Comparison of ENCODE assay signal across 26 cellular contexts in genomic region chr5:93519737-93520136, GRCh38.
DNase-seq lines count a peak whose midpoint lies in the region; ATAC-seq and TF ChIP-seq lines count a peak whose summit lies in the region.
"Had no signal": no experiment of that assay in that cellular context is flagged by ENCODE, and none has a peak within 500 bp of the region (broad histone marks: within the 10 kb centered on the region; RNA-seq: fewer than 3 reads in every experiment).

No MANE protein-coding gene starts in this region.

- H3K27ac ChIP-seq in ACC112 (ENCODE audit: low read depth, low read length) (peak overlapping the region; percentile 66), mesenchymal stem cell (ENCODE audit: low read length, poor library complexity, severe bottlenecking) (no peak overlapping the region), aorta (ENCODE audit: low read depth in 1 of 2, low read length in 2 of 2) (no peak overlapping the region)
- H3K27ac ChIP-seq: BLaER1 treated with 17β-estradiol and CSF1 and Interleukin-3, amounts not matched to agents 10 nM and 100 nM; coronary artery; pancreas; right lobe of liver; WERI-Rb-1 had no signal

- peak; percentile 46 for DNase-seq in M059J (ENCODE audit: low read depth)
- no peak for DNase-seq in chondrocyte (ENCODE audit: low spot score)
- DNase-seq in mesenchymal stem cell = no peak
- no peak for DNase-seq in NCI-H1105 (lab: John Stamatoyannopoulos, UW)
- no peak for DNase-seq in DMS79 (lab: John Stamatoyannopoulos, UW)
- no peak for DNase-seq in aorta
- DNase-seq: activated CD4-positive, alpha-beta T cell treated with anti-CD3 and anti-CD28 coated beads, Interleukin-2, amount 50 U/mL, for 1 hour; activated CD8-positive, alpha-beta memory T cell treated with anti-CD3 and anti-CD28 coated beads, Interleukin-2, amount 50 U/mL, for 4 hours; activated naive CD8-positive, alpha-beta T cell treated with anti-CD3 and anti-CD28 coated beads for 36 hours; Caco-2; foreskin melanocyte; hypothalamus; MM.1S; NCI-H146; NCI-H2171; NCI-H526 treated with DMSO at 0.1 percent for 48 hours; pancreas; right lobe of liver; WERI-Rb-1 had no signal

- peaks cover 25% of the 10 kb centered on the region for H3K4me1 Mint-ChIP-seq in chondrocyte (ENCODE audit: low read depth)
- H3K4me1 Mint-ChIP-seq: activated naive CD8-positive, alpha-beta T cell treated with anti-CD3 and anti-CD28 coated beads for 36 hours; activated T-helper 17 cell treated with anti-CD3 and anti-CD28 coated beads, Interleukin-2, amount 50 U/mL, for 72 hours; IgD-negative memory B cell had no signal

- H3K4me2 ChIP-seq in mesenchymal stem cell (ENCODE audit: low read length, poor library complexity, severe bottlenecking) = no peak overlapping the region
- H3K4me2 ChIP-seq: BLaER1 treated with 17β-estradiol and CSF1 and Interleukin-3, amounts not matched to agents 10 nM and 100 nM had no signal

- ATAC-seq in GM21576 (IDR thresholded peaks at IDR 0.05; ENCODE audit: unreplicated experiment) = no peak
- ATAC-seq in aorta (ENCODE audit: low FRiP score) = no peak
- ATAC-seq: activated T-helper 17 cell treated with anti-CD3 and anti-CD28 coated beads, Interleukin-2, amount 50 U/mL, for 72 hours; pancreas; right lobe of liver had no signal

- H2AK5ac ChIP-seq in mesenchymal stem cell (ENCODE audit: low read length, severe bottlenecking) = no peak overlapping the region

- peaks cover 33% of the 10 kb centered on the region for H3K36me3 Mint-ChIP-seq in chondrocyte (ENCODE audit: low read depth)
- H3K36me3 Mint-ChIP-seq: activated naive CD8-positive, alpha-beta T cell treated with anti-CD3 and anti-CD28 coated beads for 36 hours had no signal

- H3K4me3 ChIP-seq in ACC112 (ENCODE audit: low read depth, low read length) = no peak overlapping the region
- no peak overlapping the region for H3K4me3 ChIP-seq in mesenchymal stem cell (ENCODE audit: insufficient read depth in 1 of 2, low read depth in 1 of 2, low read length in 2 of 2)
- no peak overlapping the region for H3K4me3 ChIP-seq in aorta (ENCODE audit: low read length in 2 of 2)
- H3K4me3 ChIP-seq: BLaER1 treated with 17β-estradiol and CSF1 and Interleukin-3, amounts not matched to agents 10 nM and 100 nM; coronary artery; lung; pancreas; right lobe of liver had no signal

- no peak overlapping the region for H2AFZ ChIP-seq in ACC112 (ENCODE audit: low read length, unreplicated experiment)
- H2AFZ ChIP-seq in mesenchymal stem cell (ENCODE audit: low read depth, low read length) = no peak overlapping the region

- no peak overlapping the region for H3K23ac ChIP-seq in mesenchymal stem cell (ENCODE audit: low read length in 2 of 2)

- H2BK120ac ChIP-seq in mesenchymal stem cell (ENCODE audit: low read depth, low read length) = no peak overlapping the region

- no peak overlapping the region for H3K18ac ChIP-seq in mesenchymal stem cell (ENCODE audit: low read depth in 1 of 2, low read length in 2 of 2)

- H3K4me1 ChIP-seq in ACC112 (ENCODE audit: control insufficient read depth, insufficient read depth, low read length, unreplicated experiment) = peaks cover 29% of the 10 kb centered on the region
- H3K4me1 ChIP-seq in mesenchymal stem cell (ENCODE audit: control insufficient read depth, insufficient read depth, low read depth, low read length) = no peaks in the 10 kb centered on the region
- H3K4me1 ChIP-seq in aorta (ENCODE audit: control insufficient read depth in 1 of 2, insufficient read depth in 2 of 2, low read length in 2 of 2) = no peaks in the 10 kb centered on the region
- H3K4me1 ChIP-seq: BLaER1 treated with 17β-estradiol and CSF1 and Interleukin-3, amounts not matched to agents 10 nM and 100 nM; Caco-2; pancreas; right lobe of liver had no signal

- no peaks in the 10 kb centered on the region for H3K79me1 ChIP-seq in mesenchymal stem cell (replicated peaks; ENCODE audit: low read length, poor library complexity, severe bottlenecking)

- TF ChIP-seq CTCF in chondrocyte (IDR thresholded peaks at IDR 0.05) = no peak

- H3K27me3 ChIP-seq in ACC112 (ENCODE audit: insufficient read depth, low read length) (no peaks in the 10 kb centered on the region), mesenchymal stem cell (ENCODE audit: control insufficient read depth in 1 of 2, insufficient read depth in 1 of 2, low read length in 2 of 2) (no peaks in the 10 kb centered on the region), aorta (ENCODE audit: control insufficient read depth in 1 of 2, insufficient read depth in 2 of 2, low read length in 1 of 2) (no peaks in the 10 kb centered on the region)
- H3K27me3 ChIP-seq: BLaER1 treated with 17β-estradiol and CSF1 and Interleukin-3, amounts not matched to agents 10 nM and 100 nM; pancreas; right lobe of liver had no signal

- H3K79me2 ChIP-seq in ACC112 (ENCODE audit: control insufficient read depth, insufficient read depth, low read length, unreplicated experiment) = peaks cover 9% of the 10 kb centered on the region

- no peak overlapping the region for H2BK15ac ChIP-seq in mesenchymal stem cell (ENCODE audit: low read depth, poor library complexity, severe bottlenecking)

- H3K36me3 ChIP-seq in ACC112 (ENCODE audit: insufficient read depth, low read length) (peaks cover 19% of the 10 kb centered on the region), mesenchymal stem cell (ENCODE audit: control insufficient read depth in 1 of 2, insufficient read depth in 2 of 2, low read depth in 1 of 2, low read length in 2 of 2) (peaks cover 0 to 3% of the 10 kb centered on the region in 2 experiments), aorta (ENCODE audit: control insufficient read depth in 1 of 2, insufficient read depth in 2 of 2, low read length in 1 of 2) (no peaks in the 10 kb centered on the region)
- H3K36me3 ChIP-seq: BLaER1 treated with 17β-estradiol and CSF1 and Interleukin-3, amounts not matched to agents 10 nM and 100 nM; pancreas; right lobe of liver; WERI-Rb-1 had no signal

- no peak overlapping the region for H4K8ac ChIP-seq in mesenchymal stem cell (ENCODE audit: low read length)

- no peak overlapping the region for H2BK5ac ChIP-seq in mesenchymal stem cell (ENCODE audit: low read depth, low read length, poor library complexity, severe bottlenecking)

- no peak overlapping the region for H3K14ac ChIP-seq in mesenchymal stem cell (ENCODE audit: low read length in 2 of 2)

- peaks cover 18% of the 10 kb centered on the region for H3K9me3 Mint-ChIP-seq in chondrocyte (ENCODE audit: low read depth)

- H3K27ac Mint-ChIP-seq in chondrocyte (ENCODE audit: unreplicated experiment) = peak overlapping the region; percentile 75
- H3K27ac Mint-ChIP-seq: activated naive CD8-positive, alpha-beta T cell treated with anti-CD3 and anti-CD28 coated beads for 36 hours; activated T-helper 17 cell treated with anti-CD3 and anti-CD28 coated beads, Interleukin-2, amount 50 U/mL, for 72 hours; IgD-negative memory B cell had no signal

- no peak overlapping the region for H2BK12ac ChIP-seq in mesenchymal stem cell (ENCODE audit: low read length in 2 of 2)

- H3K4ac ChIP-seq in mesenchymal stem cell (ENCODE audit: low read depth in 1 of 2, low read length in 2 of 2) = no peak overlapping the region

- H3K27me3 Mint-ChIP-seq in chondrocyte (ENCODE audit: low read depth) = no peaks in the 10 kb centered on the region
- H3K27me3 Mint-ChIP-seq: IgD-negative memory B cell had no signal

- intact Hi-C loops in aorta (cut with DNase I) = no loop called here

- H4K91ac ChIP-seq in mesenchymal stem cell (ENCODE audit: low read length) = no peak overlapping the region

- peaks cover 9% of the 10 kb centered on the region for H3K9me3 ChIP-seq in mesenchymal stem cell (ENCODE audit: control insufficient read depth, low read length)
- peaks cover 1% of the 10 kb centered on the region for H3K9me3 ChIP-seq in aorta (ENCODE audit: control insufficient read depth, low read length)
- H3K9me3 ChIP-seq: Caco-2, pancreas, right lobe of liver had no signal

- peak overlapping the region; percentile 32 for H3K9ac ChIP-seq in mesenchymal stem cell (ENCODE audit: low read length)
- H3K9ac ChIP-seq: BLaER1 treated with 17β-estradiol and CSF1 and Interleukin-3, amounts not matched to agents 10 nM and 100 nM had no signal

- H3K4me3 Mint-ChIP-seq in chondrocyte (ENCODE audit: unreplicated experiment) = no peak overlapping the region
- H3K4me3 Mint-ChIP-seq: activated naive CD8-positive, alpha-beta T cell treated with anti-CD3 and anti-CD28 coated beads for 36 hours; activated T-helper 17 cell treated with anti-CD3 and anti-CD28 coated beads, Interleukin-2, amount 50 U/mL, for 72 hours; IgD-negative memory B cell had no signal
